19 cellular contexts compared by ENCODE assay signal in genomic region chr3:138325990-138326389, GRCh38. TPM values are rescaled to one million over a fixed set of nuclear protein-coding genes. Genes with fewer than 3 reads are reported as not detected.
DNase-seq lines count a peak whose midpoint lies in the region; ATAC-seq, FAIRE-seq and TF ChIP-seq lines count a peak whose summit lies in the region.
"Had no signal": no experiment of that assay in that cellular context is flagged by ENCODE, and none has a peak within 500 bp of the region (broad histone marks: within the 10 kb centered on the region; RNA-seq: fewer than 3 reads in every experiment).

No MANE protein-coding gene starts in this region.

- H3K4me2 ChIP-seq in keratinocyte (ENCODE audit: control insufficient read depth, extremely low read depth, insufficient read depth, low read depth, low read length) (peak overlapping the region; percentile 42), SK-N-SH (no peak overlapping the region)
- H3K4me2 ChIP-seq: A549 had no signal

- ATAC-seq in GM21423 (IDR thresholded peaks at IDR 0.05; ENCODE audit: unreplicated experiment) (no peak), GM21723 (IDR thresholded peaks at IDR 0.05; ENCODE audit: unreplicated experiment) (no peak)
- ATAC-seq: A549 had no signal

- H3K9me3 ChIP-seq in keratinocyte (ENCODE audit: control insufficient read depth, low read depth, low read length) (no peaks in the 10 kb centered on the region), SK-N-SH (no peaks in the 10 kb centered on the region)
- H3K9me3 ChIP-seq: A549, Caco-2, HAP-1 had no signal

- H3K9ac ChIP-seq in keratinocyte (ENCODE audit: control insufficient read depth, extremely low read depth, insufficient read depth, low read length) (no peak overlapping the region), SK-N-SH (no peak overlapping the region)

- FAIRE-seq in keratinocyte (lab: Jason Lieb, UNC) = peak; percentile 93
- FAIRE-seq: A549, D721Med, H1 had no signal

- H3K4me3 ChIP-seq in epithelial cell of esophagus (ENCODE audit: low read length) (no peak overlapping the region), keratinocyte (ENCODE audit: control insufficient read depth in 2 of 3, extremely low read depth in 1 of 3, insufficient read depth in 2 of 3, low read depth in 1 of 3, low read length in 3 of 3) (peak overlapping the region in 1 of 3 experiments; percentile 3), SK-N-SH (ENCODE audit: low read depth in 2 of 2, low read length in 1 of 2) (no peak overlapping the region)
- H3K4me3 ChIP-seq: A549, HAP-1 had no signal

- H3K9me2 ChIP-seq in SK-N-SH = no peaks in the 10 kb centered on the region

- no peaks in the 10 kb centered on the region for H4K20me1 ChIP-seq in keratinocyte (ENCODE audit: control insufficient read depth, extremely low read depth, insufficient read depth, low read length)
- no peaks in the 10 kb centered on the region for H4K20me1 ChIP-seq in SK-N-SH (ENCODE audit: insufficient read depth)

- H3K27me3 Mint-ChIP-seq in activated naive CD4-positive, alpha-beta T cell treated with anti-CD3 and anti-CD28 coated beads, Interleukin-2, amount 50 U/mL, for 24 hours = no peaks in the 10 kb centered on the region
- H3K27me3 Mint-ChIP-seq: CD4-positive, alpha-beta T cell had no signal

- no peaks in the 10 kb centered on the region for H3K9me3 Mint-ChIP-seq in activated naive CD4-positive, alpha-beta T cell treated with anti-CD3 and anti-CD28 coated beads, Interleukin-2, amount 50 U/mL, for 24 hours
- H3K9me3 Mint-ChIP-seq: CD4-positive, alpha-beta T cell had no signal

- H3K27ac Mint-ChIP-seq in activated naive CD4-positive, alpha-beta T cell treated with anti-CD3 and anti-CD28 coated beads, Interleukin-2, amount 50 U/mL, for 24 hours = peak overlapping the region; percentile 17
- H3K27ac Mint-ChIP-seq: CD4-positive, alpha-beta T cell had no signal

- POLR2A ChIA-PET in SK-N-SH (lab: Yijun Ruan, JAX) = no interaction called here

- no peaks in the 10 kb centered on the region for H3K27me3 ChIP-seq in keratinocyte (ENCODE audit: control insufficient read depth, extremely low read depth, insufficient read depth, low read length)
- no peaks in the 10 kb centered on the region for H3K27me3 ChIP-seq in SK-N-SH (ENCODE audit: insufficient read depth)

- H3K36me3 Mint-ChIP-seq in activated naive CD4-positive, alpha-beta T cell treated with anti-CD3 and anti-CD28 coated beads, Interleukin-2, amount 50 U/mL, for 24 hours = no peaks in the 10 kb centered on the region

- H3K9me1 ChIP-seq in keratinocyte (ENCODE audit: control insufficient read depth, extremely low read depth, insufficient read depth, low read length) = no peaks in the 10 kb centered on the region

- no peak overlapping the region for H3K4me3 Mint-ChIP-seq in activated naive CD4-positive, alpha-beta T cell treated with anti-CD3 and anti-CD28 coated beads, Interleukin-2, amount 50 U/mL, for 24 hours
- H3K4me3 Mint-ChIP-seq: CD4-positive, alpha-beta T cell had no signal

- no peak for DNase-seq in activated naive CD4-positive, alpha-beta T cell treated with Interleukin-2 at 50 U/mL for 16 hours
- DNase-seq in epithelial cell of esophagus (ENCODE audit: low read depth) (peak; percentile 73), keratinocyte (ENCODE audit: low read depth, low spot score) (no peak), SK-N-SH (no peak)
- DNase-seq: AML-193; Caco-2; CD4-positive, alpha-beta T cell; DMS79 treated with DMSO at 0.1 percent for 48 hours; GF-D8 had no signal

- no peak for TF ChIP-seq RAD21 in SK-N-SH (IDR thresholded peaks at IDR 0.05; ENCODE audit: low read length)

- H2AFZ ChIP-seq in keratinocyte (ENCODE audit: control insufficient read depth, low read length) (no peak overlapping the region), SK-N-SH (ENCODE audit: low read depth) (no peak overlapping the region)

- H3K4me1 ChIP-seq in keratinocyte (ENCODE audit: control insufficient read depth, extremely low read depth, insufficient read depth, low read length) (peaks cover 50% of the 10 kb centered on the region), SK-N-SH (ENCODE audit: control insufficient read depth in 1 of 2, insufficient read depth in 2 of 2, low read depth in 1 of 2, low read length in 1 of 2) (peaks cover 3 to 5% of the 10 kb centered on the region in 2 experiments; a peak in 2 of 4 replicates)
- H3K4me1 ChIP-seq: Caco-2 had no signal

- H3K36me3 ChIP-seq in keratinocyte (ENCODE audit: control insufficient read depth in 2 of 2, extremely low read depth in 1 of 2, insufficient read depth in 2 of 2, low read length in 2 of 2) = no peaks in the 10 kb centered on the region
- H3K36me3 ChIP-seq in SK-N-SH (replicated peaks in 1 of 2; ENCODE audit: control insufficient read depth in 1 of 2, insufficient read depth in 2 of 2, low read length in 1 of 2) = no peaks in the 10 kb centered on the region
- H3K36me3 ChIP-seq: HAP-1 had no signal

- H3K4me1 Mint-ChIP-seq in activated naive CD4-positive, alpha-beta T cell treated with anti-CD3 and anti-CD28 coated beads, Interleukin-2, amount 50 U/mL, for 24 hours = peaks cover 63% of the 10 kb centered on the region

- H3F3A ChIP-seq in SK-N-SH (replicated peaks; ENCODE audit: insufficient read depth) = peaks cover 7% of the 10 kb centered on the region

- H3K79me2 ChIP-seq in keratinocyte (ENCODE audit: control insufficient read depth, insufficient read depth, low read length) = no peaks in the 10 kb centered on the region
- H3K79me2 ChIP-seq in SK-N-SH (ENCODE audit: insufficient read depth) = no peaks in the 10 kb centered on the region

- H3K27ac ChIP-seq in keratinocyte (ENCODE audit: control insufficient read depth, insufficient read depth, low read length) = peak overlapping the region; percentile 17
- no peak overlapping the region for H3K27ac ChIP-seq in SK-N-SH (ENCODE audit: low read depth in 2 of 2, low read length in 1 of 2)
- H3K27ac ChIP-seq: 22Rv1, A549, C4-2B had no signal

- dilution Hi-C loops in keratinocyte (cut with MboI; ENCODE audit: extremely low pct_ligation_motif_present, low sequenced_read_pairs) = no loop called here

- CTCF ChIA-PET in SK-N-SH (lab: Yijun Ruan, JAX) = no interaction called here

- TF ChIP-seq CTCF in epithelial cell of esophagus (IDR thresholded peaks at IDR 0.05; ENCODE audit: insufficient read depth, low read depth, low read length, missing control alignments) = no peak
- no peak for TF ChIP-seq CTCF in keratinocyte (optimal IDR thresholded peaks at IDR 0.05 in 1 of 3, IDR thresholded peaks at IDR 0.05 in 1 of 3, conservative IDR thresholded peaks at IDR 0.05 in 1 of 3; ENCODE audit: extremely low read depth in 1 of 3, insufficient read depth in 2 of 3, low read length in 3 of 3)
- no peak for TF ChIP-seq CTCF in SK-N-SH (IDR thresholded peaks at IDR 0.05)

- TF ChIP-seq EP300 in SK-N-SH (IDR thresholded peaks at IDR 0.05; ENCODE audit: borderline replicate concordance in 1 of 2, low read depth in 1 of 2, low read length in 1 of 2) = no peak

TF ChIP-seq in SK-N-SH, 30 proteins besides CTCF, POLR2A, EP300 and RAD21:
- TF ChIP-seq NRF1 (IDR thresholded peaks at IDR 0.05; ENCODE audit: low read depth, low read length) (no peak), RCOR1 (IDR thresholded peaks at IDR 0.05; ENCODE audit: low read length) (no peak), TEAD4 (IDR thresholded peaks at IDR 0.05; ENCODE audit: borderline replicate concordance, insufficient read depth) (no peak), FOXJ3 (CRISPR knock-in tag; IDR thresholded peaks at IDR 0.05) (no peak), MXI1 (IDR thresholded peaks at IDR 0.05; ENCODE audit: low read depth, low read length) (no peak), ELF1 (IDR thresholded peaks at IDR 0.05) (no peak), YY1 (IDR thresholded peaks at IDR 0.05; ENCODE audit: low read depth) (no peak), JUND (IDR thresholded peaks at IDR 0.05) (no peak), EZH2phosphoT487 (IDR thresholded peaks at IDR 0.05; ENCODE audit: borderline replicate concordance, low read depth) (no peak), SIN3A (IDR thresholded peaks at IDR 0.05; ENCODE audit: borderline replicate concordance, low read depth, low read length) (no peak)

RNA-seq across cellular contexts. Expression of gene NME9, which starts 3.7 kb away (rescaled TPM):
- polyA plus RNA-seq in keratinocyte (0.05 TPM in 1 of 3 replicates, not detected in the others), SK-N-SH (2012; rRNA removed) (0.43 and 0.65 TPM in 2 replicates)
- not detected for polyA plus RNA-seq in keratinocyte (2011; ENCODE audit: low read depth)
- 0.14 TPM in 1 of 2 replicates, not detected in the other for polyA plus RNA-seq in keratinocyte (2011; cell fraction: cytosol; rRNA removed)
- polyA plus RNA-seq in keratinocyte (2011; cell fraction: nucleus; rRNA removed) = 0.85 TPM in 1 of 2 replicates, not detected in the other
- polyA plus RNA-seq in keratinocyte (2012; ENCODE audit: low replicate concordance) = 0.15 and 0.65 TPM in 2 replicates
- polyA minus RNA-seq in keratinocyte = not detected in 3 replicates
- not detected for polyA minus RNA-seq in keratinocyte (2011; cell fraction: cytosol; rRNA and poly(A)+ RNA removed)
- 1.2 and 2.5 TPM in 2 replicates for polyA minus RNA-seq in keratinocyte (2011; cell fraction: nucleus; rRNA and poly(A)+ RNA removed)
- 0.28 and 0.39 TPM in 2 replicates for polyA plus RNA-seq in SK-N-SH (2012; cell fraction: cytosol; rRNA removed)
- 1.3 and 2.0 TPM in 2 replicates for polyA plus RNA-seq in SK-N-SH (2012; cell fraction: nucleus; rRNA removed)
- polyA plus RNA-seq: BJ had no signal

RNA-seq across cellular contexts. Expression of gene MRAS, which starts 22.4 kb away (rescaled TPM):
- polyA plus RNA-seq in keratinocyte = 7.7 to 15.6 TPM (median 9.8 TPM) in 3 replicates
- polyA plus RNA-seq in keratinocyte (2011; ENCODE audit: low read depth) = 6.7 TPM
- polyA plus RNA-seq in keratinocyte (2011; cell fraction: cytosol; rRNA removed) = 18.6 and 20.1 TPM in 2 replicates
- 13.4 TPM in 2 replicates for polyA plus RNA-seq in keratinocyte (2011; cell fraction: nucleus; rRNA removed)
- 8.2 and 9.9 TPM in 2 replicates for polyA plus RNA-seq in keratinocyte (2012; ENCODE audit: low replicate concordance)
- 11.9 to 28.9 TPM (median 22.3 TPM) in 3 replicates for polyA minus RNA-seq in keratinocyte
- 21.3 TPM for polyA minus RNA-seq in keratinocyte (2011; cell fraction: cytosol; rRNA and poly(A)+ RNA removed)
- polyA minus RNA-seq in keratinocyte (2011; cell fraction: nucleus; rRNA and poly(A)+ RNA removed) = 8.2 and 10.2 TPM in 2 replicates
- 25.0 and 28.1 TPM in 2 replicates for polyA plus RNA-seq in SK-N-SH (2012; rRNA removed)
- 26.8 and 28.4 TPM in 2 replicates for polyA plus RNA-seq in SK-N-SH (2012; cell fraction: cytosol; rRNA removed)
- 25.7 and 27.4 TPM in 2 replicates for polyA plus RNA-seq in SK-N-SH (2012; cell fraction: nucleus; rRNA removed)
